ENCODE assay signal across 4 cellular contexts in the genomic region with DNA sequence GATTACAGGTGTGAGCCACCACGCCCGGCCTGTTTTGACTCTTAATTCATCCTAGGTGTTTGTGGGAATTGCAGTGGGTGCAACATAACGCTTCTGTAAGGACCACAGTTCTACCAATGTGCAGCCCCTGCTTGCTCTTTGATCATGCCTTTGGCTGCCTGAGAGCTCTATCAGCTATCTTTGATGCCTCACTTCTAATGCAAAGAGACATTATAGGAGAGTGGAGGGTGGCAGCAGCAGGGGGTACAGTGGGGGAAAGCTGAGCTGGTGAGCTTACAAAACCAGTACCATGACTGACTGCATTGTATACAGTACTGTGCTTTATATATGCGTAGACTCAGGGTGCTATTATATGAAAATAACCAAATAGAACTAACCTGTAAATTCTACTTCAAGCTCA. TPM values are rescaled to one million over a fixed set of nuclear protein-coding genes. Genes with fewer than 3 reads are reported as not detected.
"Had no signal": no experiment of that assay in that cellular context is flagged by ENCODE, and none has a peak within 500 bp of the region (broad histone marks: within the 10 kb centered on the region; RNA-seq: fewer than 3 reads in every experiment).

No MANE protein-coding gene starts in this region.

RNA-seq across cellular contexts. Expression of a gene that starts 26.7 kb away (rescaled TPM):
- total RNA-seq: H7, HT1080 had no signal
- polyA plus RNA-seq: GM23248, IgD-negative memory B cell had no signal
